8 cellular contexts compared by ENCODE assay signal in the genomic region with DNA sequence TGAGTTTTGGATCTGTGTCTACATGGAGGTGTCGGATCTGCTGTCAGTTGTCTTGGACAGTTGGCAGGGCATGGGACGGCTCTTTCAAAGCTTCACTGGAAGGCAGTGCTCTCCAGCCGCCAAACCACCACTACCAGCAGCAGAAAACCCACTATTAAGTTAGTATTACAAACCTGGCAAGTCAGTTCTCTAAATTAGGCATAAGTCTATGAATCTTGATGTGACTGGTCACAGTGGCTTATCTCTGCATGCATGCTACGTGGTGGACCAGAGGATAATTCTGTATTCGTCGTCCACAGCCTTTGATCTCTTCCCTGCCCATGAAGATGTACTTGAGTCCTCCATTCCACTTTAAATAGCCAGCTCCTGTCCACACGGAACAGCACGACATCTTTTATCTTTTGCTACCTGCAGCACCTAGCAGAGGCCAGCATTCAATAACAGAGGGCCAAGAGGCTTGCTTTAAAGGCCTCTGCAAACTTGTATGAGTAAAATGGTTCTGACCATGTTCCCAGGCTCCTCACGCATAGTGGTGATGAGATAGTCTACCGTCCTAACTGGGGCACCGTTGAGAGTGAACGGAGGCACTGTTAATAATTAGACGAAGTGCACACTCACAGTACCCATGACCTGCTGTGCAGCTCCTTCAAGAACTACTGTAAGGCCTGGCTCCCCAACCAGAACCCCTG. TPM values are rescaled to one million over a fixed set of nuclear protein-coding genes. Genes with fewer than 3 reads are reported as not detected.
DNase-seq lines count a peak whose midpoint lies in the region; ATAC-seq and TF ChIP-seq lines count a peak whose summit lies in the region.

No MANE protein-coding gene starts in this region.

- POLR2A ChIA-PET in HCT116 (lab: Charles Lee) = no interaction called here
- POLR2A ChIA-PET in activated CD4-positive, alpha-beta memory T cell treated with anti-CD3 and anti-CD28 coated beads for 36 hours (lab: Charles Lee) = interaction anchor here (0.5 to 1.6 kb wide), 3 partner anchors 16 to 136 kb away, joined by 3 to 4 read pairs (median 3); no protein-coding TSS in a partner anchor

- no peak for DNase-seq in HCT116 (ENCODE audit: low read depth, low spot score)
- no peak for DNase-seq in activated CD4-positive, alpha-beta memory T cell treated with anti-CD3 and anti-CD28 coated beads for 36 hours
- no peak for DNase-seq in spleen
- no peak for DNase-seq in KBM-7

- H3K4me3 Mint-ChIP-seq in activated CD4-positive, alpha-beta memory T cell treated with anti-CD3 and anti-CD28 coated beads for 36 hours = peak overlapping the region; percentile 76

- TF ChIP-seq RAD21 in HCT116 (IDR thresholded peaks at IDR 0.05; ENCODE audit: low read depth) = no peak

- TF ChIP-seq CTCF in HCT116 (IDR thresholded peaks at IDR 0.05 in 2 of 3, conservative IDR thresholded peaks at IDR 0.05 in 1 of 3; ENCODE audit: borderline replicate concordance in 1 of 3, insufficient read depth in 1 of 3, low read depth in 2 of 3, low read length in 2 of 3) (no peak), spleen (IDR thresholded peaks at IDR 0.05 in 8 of 11, conservative IDR thresholded peaks at IDR 0.05 in 3 of 11) (peak in 2 of 11 experiments; percentile 1 to 6)

- H3K27ac Mint-ChIP-seq in activated CD4-positive, alpha-beta memory T cell treated with anti-CD3 and anti-CD28 coated beads for 36 hours = peak overlapping the region; percentile 62

- peak overlapping the region; percentile 90 for H3K4me2 ChIP-seq in HCT116 (ENCODE audit: low read length)

- intact Hi-C loops in HCT116 (cut with micrococcal nuclease) (no loop called here), spleen (cut with DNase I; ENCODE audit: low total_unique reads) (no loop called here)
- intact Hi-C loops in activated CD4-positive, alpha-beta memory T cell treated with anti-CD3 and anti-CD28 coated beads for 36 hours (cut with micrococcal nuclease) = loop anchor here (1.0 kb wide), 1 partner anchor 12 kb away; no protein-coding TSS in a partner anchor

- H3K27ac ChIP-seq in HCT116 (ENCODE audit: low read depth, low read length) = peak overlapping the region; percentile 68; the same call in 1 of the 2 replicates
- peak overlapping the region in 7 of 8 donors; percentile 39 to 88 (median 82) for H3K27ac ChIP-seq in spleen

- 72 to 83% (median 76%) methylated on average over 13 of the region's 13 CpGs for WGBS in spleen, 5 donors

- no peak for ATAC-seq in HCT116
- ATAC-seq in HG02759 (IDR thresholded peaks at IDR 0.05; ENCODE audit: unreplicated experiment) = no peak
- no peak for ATAC-seq in HG02610 (IDR thresholded peaks at IDR 0.05; ENCODE audit: unreplicated experiment)
- ATAC-seq in HG02840 (IDR thresholded peaks at IDR 0.05; ENCODE audit: low FRiP score, unreplicated experiment) = no peak

- H3K4me3 ChIP-seq in HCT116 (replicated peaks in 1 of 2; ENCODE audit: low read depth in 1 of 2, low read length in 2 of 2) (peak overlapping the region; percentile 54 to 61), iPS-15b (ENCODE audit: low read depth, low read length) (peak overlapping the region; percentile 45), spleen (peak overlapping the region; percentile 58 to 86 (median 74))

- H3K9me3 ChIP-seq in HCT116 (ENCODE audit: control insufficient read depth in 1 of 2, insufficient read depth in 1 of 2, low read depth in 1 of 2, low read length in 2 of 2) = no peaks in the 10 kb centered on the region
- H3K9me3 ChIP-seq in iPS-15b (ENCODE audit: control insufficient read depth, insufficient read depth, low read length) = no peaks in the 10 kb centered on the region
- no peaks in the 10 kb centered on the region for H3K9me3 ChIP-seq in spleen

- peaks cover 66% of the 10 kb centered on the region for H3K4me1 Mint-ChIP-seq in activated CD4-positive, alpha-beta memory T cell treated with anti-CD3 and anti-CD28 coated beads for 36 hours (ENCODE audit: low read depth)

- no peaks in the 10 kb centered on the region for H3K27me3 ChIP-seq in HCT116 (ENCODE audit: insufficient read depth, low read length)
- H3K27me3 ChIP-seq in iPS-15b (ENCODE audit: control insufficient read depth, insufficient read depth, low read length) = no peaks in the 10 kb centered on the region
- peaks cover 0 to 12% (median 0%) of the 10 kb centered on the region in 7 donors for H3K27me3 ChIP-seq in spleen (replicated peaks in 1 of 7)

- in situ Hi-C loops in KBM-7 (cut with MboI; ENCODE audit: low pct_unique_long_range_greater_than_20kb, low sequenced_read_pairs) = no loop called here

- CTCF ChIA-PET in HCT116 (lab: Charles Lee) = interaction anchor here (0.7 to 1.3 kb wide), 2 partner anchors 16 to 41 kb away, joined by 3 read pairs; no protein-coding TSS in a partner anchor
- CTCF ChIA-PET in activated CD4-positive, alpha-beta memory T cell treated with anti-CD3 and anti-CD28 coated beads for 36 hours (lab: Charles Lee) = interaction anchor here (1.0 to 4.9 kb wide), 10 partner anchors 8 to 129 kb away, joined by 3 to 32 read pairs (median 6); a partner anchor contains a TSS

- no peaks in the 10 kb centered on the region for H3K9me3 Mint-ChIP-seq in activated CD4-positive, alpha-beta memory T cell treated with anti-CD3 and anti-CD28 coated beads for 36 hours

- H4K20me1 ChIP-seq in HCT116 (ENCODE audit: insufficient read depth) = no peaks in the 10 kb centered on the region

- peaks cover 23% of the 10 kb centered on the region; the same call in 1 of the 2 replicates for H3K79me2 ChIP-seq in HCT116 (ENCODE audit: insufficient read depth, low read length)

- H3K9me2 ChIP-seq in HCT116 (ENCODE audit: insufficient read depth) = no peaks in the 10 kb centered on the region

- TF ChIP-seq POLR2A in HCT116 (IDR thresholded peaks at IDR 0.05; ENCODE audit: borderline replicate concordance, extremely low read depth, insufficient read depth, insufficient read length) (no peak), spleen (IDR thresholded peaks at IDR 0.05) (no peak)

- H3K27me3 Mint-ChIP-seq in activated CD4-positive, alpha-beta memory T cell treated with anti-CD3 and anti-CD28 coated beads for 36 hours = no peaks in the 10 kb centered on the region

- H3K36me3 Mint-ChIP-seq in activated CD4-positive, alpha-beta memory T cell treated with anti-CD3 and anti-CD28 coated beads for 36 hours = no peaks in the 10 kb centered on the region

- RAD21 ChIA-PET in HCT116 (lab: Charles Lee; ENCODE audit: low non-redundant PET in 1 of 2, low total read pairs in 2 of 2, uncharacterized antibody in 2 of 2, unreplicated experiment in 2 of 2) = no interaction called here

- peak overlapping the region; percentile 55 for H3K9ac ChIP-seq in HCT116 (ENCODE audit: low read length)
- no peak overlapping the region for H3K9ac ChIP-seq in iPS-15b (ENCODE audit: low read depth, low read length)

- BruUV-seq in HCT116 (replicated peaks; lab: Mats Ljungman, UMichigan) = TSS peak; percentile 41

- H3K36me3 ChIP-seq in HCT116 (ENCODE audit: control insufficient read depth in 1 of 2, insufficient read depth in 2 of 2, low read length in 2 of 2) (no peaks in the 10 kb centered on the region), iPS-15b (ENCODE audit: control insufficient read depth, insufficient read depth, low read length) (peaks cover 3% of the 10 kb centered on the region), spleen (no peaks in the 10 kb centered on the region)

- H2AFZ ChIP-seq in HCT116 (ENCODE audit: low read depth, low read length, poor library complexity, severe bottlenecking) = no peak overlapping the region

- H3K4me1 ChIP-seq in HCT116 (ENCODE audit: control insufficient read depth in 1 of 2, insufficient read depth in 2 of 2, low read length in 2 of 2) (peaks cover 13 to 21% of the 10 kb centered on the region in 2 experiments), iPS-15b (ENCODE audit: control insufficient read depth, insufficient read depth, low read length) (no peaks in the 10 kb centered on the region), spleen (peaks cover 30 to 98% (median 74%) of the 10 kb centered on the region in 6 donors)

TF ChIP-seq in HCT116, 20 proteins besides CTCF, POLR2A, EP300 and RAD21 (continues in another document):
- TF ChIP-seq, protein P1, sequence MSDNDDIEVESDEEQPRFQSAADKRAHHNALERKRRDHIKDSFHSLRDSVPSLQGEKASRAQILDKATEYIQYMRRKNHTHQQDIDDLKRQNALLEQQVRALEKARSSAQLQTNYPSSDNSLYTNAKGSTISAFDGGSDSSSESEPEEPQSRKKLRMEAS (IDR thresholded peaks at IDR 0.05) = no peak
- TF ChIP-seq SIN3A (IDR thresholded peaks at IDR 0.05; ENCODE audit: low read depth) (no peak), ZFX (IDR thresholded peaks at IDR 0.05) (no peak), EGR1 (IDR thresholded peaks at IDR 0.05; ENCODE audit: low read depth) (no peak), EZH2 (IDR thresholded peaks at IDR 0.05) (no peak), CBX3 (IDR thresholded peaks at IDR 0.05; ENCODE audit: low read depth) (no peak), CEBPB (IDR thresholded peaks at IDR 0.05; ENCODE audit: low read depth) (no peak), SP1 (IDR thresholded peaks at IDR 0.05; ENCODE audit: low read depth) (no peak), ZNF274 (IDR thresholded peaks at IDR 0.05; ENCODE audit: low read depth, low read length) (no peak), YY1 (IDR thresholded peaks at IDR 0.05; ENCODE audit: extremely low read depth, insufficient replicate concordance, low read depth, low read length) (no peak), POLR2AphosphoS5 (IDR thresholded peaks at IDR 0.05; ENCODE audit: low read depth, low read length) (no peak), JUND (IDR thresholded peaks at IDR 0.05) (no peak)

RNA-seq across cellular contexts. Expression of gene GPR146, which starts 0.8 kb away (rescaled TPM):
- 2.4 TPM for total RNA-seq in HCT116 (2021; ENCODE audit: unreplicated experiment)
- 2.6 and 3.0 TPM in 2 replicates for polyA plus RNA-seq in HCT116 (2012)
- 1 to 10 TPM; 1.6 to 2.1 TPM for total RNA-seq in activated CD4-positive, alpha-beta memory T cell treated with anti-CD3 and anti-CD28 coated beads for 36 hours
- 10 to 100 TPM in 5 of 7 donors, 1 to 10 TPM in 2; 7.1 to 19.2 (median 13.3) TPM for total RNA-seq in spleen
- polyA plus RNA-seq in spleen = 1 to 10 TPM; 3.9 to 7.3 (median 5.0) TPM

RNA-seq across cellular contexts. Expression of gene GPER1, which starts 42.7 kb away (rescaled TPM):
- total RNA-seq in HCT116 (2021; ENCODE audit: unreplicated experiment) = 1.2 TPM
- polyA plus RNA-seq in HCT116 (2012) = 1.0 and 1.3 TPM in 2 replicates
- total RNA-seq in activated CD4-positive, alpha-beta memory T cell treated with anti-CD3 and anti-CD28 coated beads for 36 hours = under 1 TPM; 0.12 to 0.22 TPM
- 10 to 100 TPM in 1 of 7 donors, 1 to 10 TPM in 6; 3.0 to 14.2 (median 6.1) TPM for total RNA-seq in spleen
- polyA plus RNA-seq in spleen = 1 to 10 TPM; 3.7 to 6.4 (median 3.9) TPM
